ENCODE assay signal across 17 cellular contexts in genomic region chr10:126226988-126227761, GRCh38.
DNase-seq lines count a peak whose midpoint lies in the region; ATAC-seq, FAIRE-seq and TF ChIP-seq lines count a peak whose summit lies in the region.
"Had no signal": no experiment of that assay in that cellular context is flagged by ENCODE, and none has a peak within 500 bp of the region (broad histone marks: within the 10 kb centered on the region; RNA-seq: fewer than 3 reads in every experiment).

No MANE protein-coding gene starts in this region.

- H3K9ac ChIP-seq in H1 (replicated peaks in 1 of 4; ENCODE audit: extremely low read depth in 1 of 4, low read depth in 3 of 4, low read length in 3 of 4) = no peak overlapping the region
- H3K9ac ChIP-seq in trophoblast cell (ENCODE audit: low read length) = no peak overlapping the region

- intact Hi-C loops in CD4-positive, alpha-beta T cell (cut with DNase I, micrococcal nuclease) = no loop called here

- no peaks in the 10 kb centered on the region for H4K20me1 ChIP-seq in H1 (replicated peaks in 1 of 2; ENCODE audit: control insufficient read depth in 1 of 2, insufficient read depth in 2 of 2, low read length in 2 of 2)

- H3K18ac ChIP-seq in H1 (ENCODE audit: extremely low read depth, low read length) (no peak overlapping the region), trophoblast cell (ENCODE audit: low read length) (no peak overlapping the region)

- no peak for TF ChIP-seq CTCF in H1 (IDR thresholded peaks at IDR 0.05; ENCODE audit: control extremely low read depth in 1 of 3, insufficient read depth in 1 of 3, low read depth in 1 of 3, low read length in 3 of 3)
- no peak for TF ChIP-seq CTCF in CD4-positive, alpha-beta T cell (IDR thresholded peaks at IDR 0.05)

- no peak for ATAC-seq in HG02623 (IDR thresholded peaks at IDR 0.05; ENCODE audit: unreplicated experiment)
- ATAC-seq in CD4-positive, alpha-beta T cell (ENCODE audit: poor library complexity) = no peak

- no peaks in the 10 kb centered on the region for H3K9me3 ChIP-seq in H1 (ENCODE audit: insufficient read depth in 2 of 2, low read depth in 1 of 2, low read length in 1 of 2)
- peaks cover 8% of the 10 kb centered on the region for H3K9me3 ChIP-seq in trophoblast cell (ENCODE audit: insufficient read depth, low read depth, low read length)
- no peaks in the 10 kb centered on the region for H3K9me3 ChIP-seq in CD4-positive, alpha-beta T cell (ENCODE audit: control insufficient read depth, low read length)

- peak; percentile 87 for FAIRE-seq in HTR-8/SVneo (lab: Jason Lieb, UNC)
- FAIRE-seq in H1 (lab: Jason Lieb, UNC) = no peak
- FAIRE-seq: D721Med had no signal

- no peaks in the 10 kb centered on the region for H3K36me3 Mint-ChIP-seq in CD4-positive, alpha-beta T cell (ENCODE audit: low read depth)
- H3K36me3 Mint-ChIP-seq: CD4-positive, alpha-beta memory T cell had no signal

- H2BK12ac ChIP-seq in H1 (ENCODE audit: low read depth, low read length) (peak overlapping the region; percentile 14; the same call in 1 of the 2 replicates), trophoblast cell (ENCODE audit: low read length) (no peak overlapping the region)

- H3K23ac ChIP-seq in H1 (ENCODE audit: insufficient read length) (no peak overlapping the region), trophoblast cell (ENCODE audit: low read length) (no peak overlapping the region)

- H4K12ac ChIP-seq in trophoblast cell (ENCODE audit: low read depth, low read length) = no peak overlapping the region

- H2BK5ac ChIP-seq in H1 (ENCODE audit: low read depth, low read length) (no peak overlapping the region), trophoblast cell (ENCODE audit: low read depth, low read length, poor library complexity) (no peak overlapping the region)

- H3K27me3 ChIP-seq in ACC112 (ENCODE audit: insufficient read depth, low read length) = no peaks in the 10 kb centered on the region
- no peaks in the 10 kb centered on the region for H3K27me3 ChIP-seq in H1 (replicated peaks in 1 of 4; ENCODE audit: control insufficient read depth in 3 of 4, extremely low read depth in 1 of 4, insufficient read depth in 3 of 4, low read length in 3 of 4)
- H3K27me3 ChIP-seq in trophoblast cell (ENCODE audit: insufficient read depth, low read length) = no peaks in the 10 kb centered on the region
- H3K27me3 ChIP-seq in CD4-positive, alpha-beta T cell (ENCODE audit: control insufficient read depth, insufficient read depth, low read length) = no peaks in the 10 kb centered on the region

- no peak overlapping the region for H3K4ac ChIP-seq in H1 (replicated peaks; ENCODE audit: insufficient read length, low read depth, low read length)
- H3K4ac ChIP-seq in trophoblast cell (ENCODE audit: low read depth, low read length) = no peak overlapping the region

- POLR2A ChIA-PET in H1 (lab: Charles Lee; ENCODE audit: partially characterized antibody) = no interaction called here
- POLR2A ChIA-PET in CD4-positive, alpha-beta T cell (lab: Charles Lee) = no interaction called here

- no peak overlapping the region for H3K4me3 Mint-ChIP-seq in CD4-positive, alpha-beta T cell
- H3K4me3 Mint-ChIP-seq: B cell; CD4-positive, alpha-beta memory T cell had no signal

- H3K27ac ChIP-seq in ACC112 (ENCODE audit: low read depth, low read length) = peak overlapping the region; percentile 70
- no peak overlapping the region for H3K27ac ChIP-seq in H1 (ENCODE audit: low read depth, low read length)
- no peak overlapping the region for H3K27ac ChIP-seq in trophoblast cell (ENCODE audit: low read depth, low read length)
- no peak overlapping the region for H3K27ac ChIP-seq in CD4-positive, alpha-beta T cell (ENCODE audit: low read depth, low read length)
- H3K27ac ChIP-seq: RWPE1 had no signal

- DNase-seq in HTR-8/SVneo (ENCODE audit: insufficient read length, low spot score) (no peak), H1 (ENCODE audit: low read depth in 1 of 2, low spot score in 2 of 2) (no peak), trophoblast cell (peak; percentile 30 to 76), NCI-H187 treated with DMSO at 0.1 percent for 48 hours (lab: John Stamatoyannopoulos, UW) (no peak), cerebellar nuclear complex (lab: John Stamatoyannopoulos, UW) (no peak)
- no peak for DNase-seq in CD4-positive, alpha-beta T cell
- DNase-seq: CD4-positive, alpha-beta memory T cell; DND-41; GDM1; GOT3; NCI-H2227 treated with DMSO at 0.1 percent for 48 hours; NCI-H526 had no signal

- 92% methylated on average over 10 of the region's 10 CpGs; no CpG with 5 or more reads in 1 of the 2 experiments for WGBS in H1 (ENCODE audit: extremely low coverage in 1 of 2, insufficient coverage in 1 of 2, insufficient read length in 1 of 2, insufficient replicate concordance in 2 of 2, low coverage in 1 of 2, low lambda C conversion rate in 2 of 2, missing lambda C conversion rate in 1 of 2), 2 experiments
- no CpG with 5 or more reads among the region's 10 CpGs for WGBS in trophoblast cell (ENCODE audit: extremely low coverage, insufficient coverage, insufficient read length)

- H3K23me2 ChIP-seq in H1 (ENCODE audit: low read depth, low read length) = no peaks in the 10 kb centered on the region; the same call in 1 of the 2 replicates

- peaks cover 20% of the 10 kb centered on the region for H3K79me2 ChIP-seq in ACC112 (ENCODE audit: control insufficient read depth, insufficient read depth, low read length, unreplicated experiment)
- no peaks in the 10 kb centered on the region for H3K79me2 ChIP-seq in H1 (ENCODE audit: control insufficient read depth in 1 of 2, insufficient read depth in 2 of 2, low read length in 2 of 2)
- H3K79me2 ChIP-seq in trophoblast cell (ENCODE audit: control insufficient read depth, insufficient read depth, low read length, poor library complexity) = no peaks in the 10 kb centered on the region

- H2BK15ac ChIP-seq in H1 (ENCODE audit: low read length) = no peak overlapping the region; the same call in 1 of the 2 replicates

- no peaks in the 10 kb centered on the region for H3K4me1 Mint-ChIP-seq in CD4-positive, alpha-beta T cell (ENCODE audit: low read depth)
- H3K4me1 Mint-ChIP-seq: B cell; CD4-positive, alpha-beta memory T cell had no signal

- H3K36me3 ChIP-seq in ACC112 (ENCODE audit: insufficient read depth, low read length) (no peaks in the 10 kb centered on the region), H1 (ENCODE audit: control insufficient read depth in 2 of 4, insufficient read depth in 4 of 4, low read length in 3 of 4) (no peaks in the 10 kb centered on the region), trophoblast cell (ENCODE audit: control insufficient read depth in 1 of 2, insufficient read depth in 2 of 2, low read length in 2 of 2) (no peaks in the 10 kb centered on the region)

- TF ChIP-seq EP300 in H1 (IDR thresholded peaks at IDR 0.05; ENCODE audit: borderline replicate concordance in 1 of 2, low read depth in 2 of 2, low read length in 2 of 2) = no peak

- no peak overlapping the region for H2AFZ ChIP-seq in ACC112 (ENCODE audit: low read length, unreplicated experiment)
- no peak overlapping the region for H2AFZ ChIP-seq in H1 (ENCODE audit: low read length)
- H2AFZ ChIP-seq in trophoblast cell (ENCODE audit: insufficient read depth, low read length, poor library complexity) = no peak overlapping the region

- no peak overlapping the region for H4K8ac ChIP-seq in H1 (ENCODE audit: extremely low read depth, insufficient read depth, low read length)
- H4K8ac ChIP-seq in trophoblast cell (ENCODE audit: low read depth, low read length) = no peak overlapping the region

- H2BK120ac ChIP-seq in H1 (replicated peaks; ENCODE audit: low read depth, low read length) = no peak overlapping the region
- no peak overlapping the region for H2BK120ac ChIP-seq in trophoblast cell (ENCODE audit: insufficient read depth, low read length, poor library complexity)

- H3K4me1 ChIP-seq in ACC112 (ENCODE audit: control insufficient read depth, insufficient read depth, low read length, unreplicated experiment) (peaks cover 62% of the 10 kb centered on the region), H1 (replicated peaks in 1 of 4; ENCODE audit: control insufficient read depth in 3 of 4, insufficient read depth in 4 of 4, low read length in 3 of 4) (peaks cover 0 to 5% (median 0%) of the 10 kb centered on the region in 4 experiments; a peak in 3 of 7 replicates), trophoblast cell (ENCODE audit: control insufficient read depth in 1 of 2, insufficient read depth in 2 of 2, low read length in 2 of 2) (no peaks in the 10 kb centered on the region)

- H2BK20ac ChIP-seq in H1 (ENCODE audit: low read length) = no peak overlapping the region

- no peak overlapping the region for H3K56ac ChIP-seq in H1 (replicated peaks; ENCODE audit: insufficient read length, low read depth, low read length)

- no peak overlapping the region for H3K4me3 ChIP-seq in ACC112 (ENCODE audit: low read depth, low read length)
- H3K4me3 ChIP-seq in H1 (ENCODE audit: extremely low read depth in 1 of 4, insufficient read depth in 2 of 4, low read depth in 3 of 4, low read length in 4 of 4) = no peak overlapping the region
- no peak overlapping the region for H3K4me3 ChIP-seq in trophoblast cell (ENCODE audit: low read depth, low read length)

- no peak overlapping the region for H3K27ac Mint-ChIP-seq in CD4-positive, alpha-beta T cell
- H3K27ac Mint-ChIP-seq: B cell; CD4-positive, alpha-beta memory T cell had no signal

- no peaks in the 10 kb centered on the region for H3K79me1 ChIP-seq in H1 (ENCODE audit: low read depth, low read length)
- H3K79me1 ChIP-seq in trophoblast cell (ENCODE audit: low read length) = no peaks in the 10 kb centered on the region

- no peak for TF ChIP-seq POLR2A in H1 (IDR thresholded peaks at IDR 0.05; ENCODE audit: control extremely low read depth in 1 of 2, low read depth in 2 of 2, low read length in 2 of 2)

- H2AK5ac ChIP-seq in H1 (ENCODE audit: low read depth, low read length) = no peak overlapping the region
- H2AK5ac ChIP-seq in trophoblast cell (ENCODE audit: low read length) = no peak overlapping the region

- CTCF ChIA-PET in H1 (lab: Charles Lee; ENCODE audit: partially characterized antibody) = interaction anchor here (1.0 to 1.3 kb wide), 2 partner anchors 11 to 85 kb away, joined by 3 read pairs; no protein-coding TSS in a partner anchor
- CTCF ChIA-PET in CD4-positive, alpha-beta T cell (lab: Charles Lee) = no interaction called here

- no peaks in the 10 kb centered on the region for H3K9me3 Mint-ChIP-seq in CD4-positive, alpha-beta T cell
- H3K9me3 Mint-ChIP-seq: CD4-positive, alpha-beta memory T cell had no signal

- H3K14ac ChIP-seq in H1 (ENCODE audit: insufficient read length) (no peak overlapping the region), trophoblast cell (ENCODE audit: low read length) (no peak overlapping the region)

- H3K4me2 ChIP-seq in H1 (ENCODE audit: insufficient read depth in 1 of 2, low read depth in 2 of 2, low read length in 2 of 2) = no peak overlapping the region
- no peak overlapping the region for H3K4me2 ChIP-seq in trophoblast cell (ENCODE audit: low read length)

- peaks cover 5% of the 10 kb centered on the region for H3K27me3 Mint-ChIP-seq in CD4-positive, alpha-beta T cell
- H3K27me3 Mint-ChIP-seq: CD4-positive, alpha-beta memory T cell had no signal

- H4K91ac ChIP-seq in H1 (replicated peaks; ENCODE audit: insufficient read length, low read length) (no peak overlapping the region), trophoblast cell (ENCODE audit: low read depth, low read length) (no peak overlapping the region)

- H4K5ac ChIP-seq in H1 (ENCODE audit: insufficient read length, low read depth, low read length) = no peak overlapping the region

- no peak for TF ChIP-seq RAD21 in H1 (IDR thresholded peaks at IDR 0.05 in 1 of 2, conservative IDR thresholded peaks at IDR 0.05 in 1 of 2; ENCODE audit: low read depth in 2 of 2, low read length in 2 of 2)

Comparison
In these comparisons a context has a peak if more than half of its experiments do, and no peak if none do; other contexts are left out.
1. DNase-seq: peak in trophoblast cell (2 of 2); none in HTR-8/SVneo (single experiment), H1 (0 of 2), NCI-H187 treated with DMSO at 0.1 percent for 48 hours (single experiment), cerebellar nuclear complex (0 of 2) and CD4-positive, alpha-beta T cell (0 of 10).